ENCODE assay signal across 21 cellular contexts in the genomic region with DNA sequence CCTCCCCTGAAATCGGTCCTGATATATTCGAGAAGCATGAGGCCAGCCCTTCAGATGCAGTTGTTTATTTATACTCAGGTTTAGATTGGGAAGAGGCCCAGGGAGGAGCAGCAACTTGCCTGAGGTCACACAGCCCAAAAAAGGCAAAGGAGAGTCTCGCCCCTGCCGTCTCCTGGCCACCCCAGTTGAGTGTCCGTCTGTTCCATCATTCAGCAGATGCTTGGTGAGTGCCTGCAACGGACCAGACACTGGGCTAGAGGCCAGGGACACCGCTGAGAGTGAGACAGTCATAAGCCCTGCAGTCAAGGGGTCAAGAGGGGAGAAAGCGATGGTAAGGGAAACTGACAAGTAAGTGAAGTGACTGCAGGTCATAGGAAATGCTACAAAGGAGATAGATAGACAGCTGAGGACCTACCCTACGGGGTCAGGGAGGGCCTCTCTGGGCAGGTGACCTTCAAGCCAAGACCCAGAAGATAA. TPM values are rescaled to one million over a fixed set of nuclear protein-coding genes. Genes with fewer than 3 reads are reported as not detected.
A peak's percentile ranks its signal among the peaks of the same experiment; 100 is the strongest.
DNase-seq lines count a peak whose midpoint lies in the region; ATAC-seq, FAIRE-seq and TF ChIP-seq lines count a peak whose summit lies in the region.
"Had no signal": no experiment of that assay in that cellular context is flagged by ENCODE, and none has a peak within 500 bp of the region (broad histone marks: within the 10 kb centered on the region; RNA-seq: fewer than 3 reads in every experiment).

No MANE protein-coding gene starts in this region.

- intact Hi-C loops in Right ventricle myocardium inferior (cut with DNase I), result no loop called here
- intact Hi-C loops in cardiac septum (cut with DNase I), result no loop called here

- no peak overlapping the region for H3K27ac Mint-ChIP-seq in activated T-cell treated with anti-CD3 and anti-CD28 coated beads, Interleukin-2, amount 50 U/mL, for 72 hours
- H3K27ac Mint-ChIP-seq: endodermal cell, natural killer cell had no signal

- H3K36me3 ChIP-seq in bronchial epithelial cell (ENCODE audit: control insufficient read depth, insufficient read depth, low read length), result no peaks in the 10 kb centered on the region

- no peak overlapping the region for H3K4me3 ChIP-seq in bronchial epithelial cell (ENCODE audit: low read depth, low read length)
- H3K4me3 ChIP-seq: SK-N-MC had no signal

- ATAC-seq in Right ventricle myocardium inferior (peak; percentile 81), GM21576 (IDR thresholded peaks at IDR 0.05; ENCODE audit: unreplicated experiment) (no peak), HG03439 (IDR thresholded peaks at IDR 0.05; ENCODE audit: unreplicated experiment) (no peak)
- no peak for ATAC-seq in activated T-cell treated with anti-CD3 and anti-CD28 coated beads, Interleukin-2, amount 50 U/mL, for 72 hours (replicated peaks in 1 of 2)
- ATAC-seq: natural killer cell; PC-3; stimulated activated naive CD8-positive, alpha-beta T cell treated with anti-CD3 and anti-CD28 coated beads, Interleukin-15, amount 100 ng/mL, for 72 hours had no signal

- DNase-seq in Right ventricle myocardium inferior (ENCODE audit: missing footprints) (no peak), cardiac septum (ENCODE audit: low spot score) (no peak), bronchial epithelial cell (ENCODE audit: low read depth) (no peak), iris pigment epithelial cell (ENCODE audit: low read depth) (peak; percentile 36), NCI-H2227 treated with DMSO at 0.1 percent for 48 hours (lab: John Stamatoyannopoulos, UW) (no peak)
- DNase-seq in activated T-cell treated with anti-CD3 and anti-CD28 coated beads, Interleukin-2, amount 50 U/mL, for 72 hours, result no peak
- DNase-seq: activated CD4-positive, alpha-beta T cell treated with anti-CD3 and anti-CD28 coated beads, Interleukin-2, amount 50 U/mL, for 4 hours; CD4-positive, CD25-positive, alpha-beta regulatory T cell; endodermal cell; GOT3; natural killer cell; NCI-H1930; NCI-H524 treated with DMSO at 0.1 percent for 48 hours; PC-3; stimulated activated naive CD8-positive, alpha-beta T cell treated with anti-CD3 and anti-CD28 coated beads, Interleukin-15, amount 100 ng/mL, for 72 hours had no signal

- peaks cover 2% of the 10 kb centered on the region for H3K27me3 ChIP-seq in bronchial epithelial cell (ENCODE audit: control insufficient read depth, insufficient read depth, low read length)

- H3K4me3 Mint-ChIP-seq in activated T-cell treated with anti-CD3 and anti-CD28 coated beads, Interleukin-2, amount 50 U/mL, for 72 hours, result no peak overlapping the region
- H3K4me3 Mint-ChIP-seq: CD4-positive, CD25-positive, alpha-beta regulatory T cell; central memory CD8-positive, alpha-beta T cell; endodermal cell; natural killer cell; stimulated activated naive CD8-positive, alpha-beta T cell treated with anti-CD3 and anti-CD28 coated beads, Interleukin-15, amount 100 ng/mL, for 72 hours had no signal

- H3K9me3 Mint-ChIP-seq in activated T-cell treated with anti-CD3 and anti-CD28 coated beads, Interleukin-2, amount 50 U/mL, for 72 hours, result no peaks in the 10 kb centered on the region
- H3K9me3 Mint-ChIP-seq: CD4-positive, CD25-positive, alpha-beta regulatory T cell; central memory CD8-positive, alpha-beta T cell; endodermal cell; natural killer cell; stimulated activated naive CD8-positive, alpha-beta T cell treated with anti-CD3 and anti-CD28 coated beads, Interleukin-15, amount 100 ng/mL, for 72 hours had no signal

- H3K4me1 Mint-ChIP-seq in activated T-cell treated with anti-CD3 and anti-CD28 coated beads, Interleukin-2, amount 50 U/mL, for 72 hours (ENCODE audit: low read depth), result peaks cover 8% of the 10 kb centered on the region
- H3K4me1 Mint-ChIP-seq: central memory CD8-positive, alpha-beta T cell; natural killer cell had no signal

- no peaks in the 10 kb centered on the region for H3K27me3 Mint-ChIP-seq in activated T-cell treated with anti-CD3 and anti-CD28 coated beads, Interleukin-2, amount 50 U/mL, for 72 hours (ENCODE audit: low read depth)
- H3K27me3 Mint-ChIP-seq: central memory CD8-positive, alpha-beta T cell; stimulated activated naive CD8-positive, alpha-beta T cell treated with anti-CD3 and anti-CD28 coated beads, Interleukin-15, amount 100 ng/mL, for 72 hours had no signal

- TF ChIP-seq CTCF in bronchial epithelial cell (IDR thresholded peaks at IDR 0.05; ENCODE audit: insufficient read depth, low read length, severe bottlenecking), result no peak

- no peaks in the 10 kb centered on the region for H3K36me3 Mint-ChIP-seq in activated T-cell treated with anti-CD3 and anti-CD28 coated beads, Interleukin-2, amount 50 U/mL, for 72 hours (ENCODE audit: insufficient read depth in 2 of 2)
- H3K36me3 Mint-ChIP-seq: natural killer cell had no signal

- FAIRE-seq in bronchial epithelial cell (lab: Jason Lieb, UNC), result peak; percentile 60
- FAIRE-seq: TTC549, urothelium cell line had no signal

RNA-seq across cellular contexts. Expression of gene SELENON, which starts 15.4 kb away (rescaled TPM):
- total RNA-seq in Right ventricle myocardium inferior (45.7 TPM), cardiac septum (53.0 TPM), bronchial epithelial cell (3.4 and 6.4 TPM in 2 replicates)
- 10 to 100 TPM; 29.5 to 31.1 TPM for total RNA-seq in activated T-cell treated with anti-CD3 and anti-CD28 coated beads, Interleukin-2, amount 50 U/mL, for 72 hours

RNA-seq across cellular contexts. Expression of gene MTFR1L, which starts 35.1 kb away (rescaled TPM):
- total RNA-seq in Right ventricle myocardium inferior, result 206 TPM
- total RNA-seq in cardiac septum, result 187 TPM
- total RNA-seq in bronchial epithelial cell, result 15.0 and 22.0 TPM in 2 replicates
- total RNA-seq in activated T-cell treated with anti-CD3 and anti-CD28 coated beads, Interleukin-2, amount 50 U/mL, for 72 hours, result 10 to 100 TPM; 34.0 to 39.1 TPM
